ENCODE assay signal across 8 cellular contexts in the genomic region with DNA sequence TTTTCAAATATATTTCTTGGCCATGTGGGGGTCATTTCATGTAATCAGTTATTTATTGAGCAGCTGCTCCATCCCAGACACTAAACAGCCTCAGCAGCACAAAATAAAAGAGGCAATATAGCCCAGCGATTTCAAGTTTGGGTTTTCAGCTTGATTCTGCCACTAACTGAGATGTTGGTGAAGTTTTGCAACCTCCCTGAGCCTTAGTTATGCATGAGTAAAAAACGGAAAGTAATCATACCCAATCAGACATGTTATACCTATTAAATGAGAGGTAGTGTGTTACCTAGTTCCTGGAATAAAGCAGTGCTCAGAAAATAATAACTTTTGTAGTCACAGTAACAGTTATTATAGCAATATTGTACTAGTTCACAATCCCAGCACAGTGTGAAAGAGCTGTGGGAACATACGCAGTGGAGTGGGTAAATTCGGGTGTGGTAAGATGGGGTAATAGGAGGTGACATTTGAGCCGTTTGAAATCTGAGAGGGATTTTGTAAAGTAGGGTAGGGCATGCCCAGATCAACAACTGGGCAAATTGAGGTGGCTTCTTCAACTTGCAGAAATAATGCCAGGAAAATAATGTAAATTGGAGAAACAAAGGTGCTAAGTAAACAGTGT. TPM values are rescaled to one million over a fixed set of nuclear protein-coding genes. Genes with fewer than 3 reads are reported as not detected.
DNase-seq lines count a peak whose midpoint lies in the region; ATAC-seq and TF ChIP-seq lines count a peak whose summit lies in the region.

No MANE protein-coding gene starts in this region.

- H3F3A ChIP-seq in SK-N-SH (replicated peaks; ENCODE audit: insufficient read depth), result no peaks in the 10 kb centered on the region
- no peaks in the 10 kb centered on the region for H3F3A ChIP-seq in smooth muscle cell (ENCODE audit: low read depth)

- CTCF ChIA-PET in SK-N-SH (lab: Yijun Ruan, JAX), result interaction anchor here (1.3 to 3.4 kb wide), 3 partner anchors 31 to 273 kb away, joined by 4 to 15 read pairs (median 8); no protein-coding TSS in a partner anchor

- H3K4me3 ChIP-seq in SK-N-SH (ENCODE audit: low read depth in 2 of 2, low read length in 1 of 2), result peak overlapping the region in 1 of 2 experiments; percentile 78; a peak in 1 of 4 replicates
- H3K4me3 ChIP-seq in esophagus muscularis mucosa, result peak overlapping the region in 1 of 4 donors; percentile 76
- no peak overlapping the region for H3K4me3 ChIP-seq in smooth muscle cell

- TF ChIP-seq CTCF in SK-N-SH (IDR thresholded peaks at IDR 0.05), result no peak
- no peak for TF ChIP-seq CTCF in esophagus muscularis mucosa (IDR thresholded peaks at IDR 0.05)
- no peak for TF ChIP-seq CTCF in smooth muscle cell (IDR thresholded peaks at IDR 0.05; ENCODE audit: borderline replicate concordance, insufficient read depth, poor library complexity, severe bottlenecking)

- 74% methylated on average over 5 of the region's 5 CpGs for WGBS in SK-N-SH (ENCODE audit: low lambda C conversion rate)
- WGBS in esophagus muscularis mucosa, result 67% methylated on average over 5 of the region's 5 CpGs
- 90% methylated on average over 5 of the region's 5 CpGs for WGBS in smooth muscle cell (ENCODE audit: low lambda C conversion rate)

- H2AFZ ChIP-seq in SK-N-SH (ENCODE audit: low read depth) (no peak overlapping the region; the same call in 1 of the 2 replicates), smooth muscle cell (ENCODE audit: low read depth) (no peak overlapping the region)

- H4K20me1 ChIP-seq in SK-N-SH (ENCODE audit: insufficient read depth), result no peaks in the 10 kb centered on the region
- no peaks in the 10 kb centered on the region for H4K20me1 ChIP-seq in smooth muscle cell (ENCODE audit: low read depth)

- H3K9me3 ChIP-seq in SK-N-SH, result no peaks in the 10 kb centered on the region
- H3K9me3 ChIP-seq in esophagus muscularis mucosa, result no peaks in the 10 kb centered on the region
- H3K9me3 ChIP-seq in smooth muscle cell (replicated peaks; ENCODE audit: low read depth), result no peaks in the 10 kb centered on the region

- no peak for TF ChIP-seq RAD21 in SK-N-SH (IDR thresholded peaks at IDR 0.05; ENCODE audit: low read length)

- intact Hi-C loops in esophagus muscularis mucosa (cut with DNase I), result no loop called here

- H3K9me2 ChIP-seq in SK-N-SH, result no peaks in the 10 kb centered on the region

- H3K79me2 ChIP-seq in SK-N-SH (ENCODE audit: insufficient read depth) (peaks cover 15% of the 10 kb centered on the region), smooth muscle cell (ENCODE audit: low read depth) (no peaks in the 10 kb centered on the region)

- no peak overlapping the region for H3K27ac ChIP-seq in SK-N-SH (ENCODE audit: low read depth in 2 of 2, low read length in 1 of 2)
- peak overlapping the region in 3 of 4 donors; percentile 88 to 95 (median 94) for H3K27ac ChIP-seq in esophagus muscularis mucosa (replicated peaks in 1 of 4)
- H3K27ac ChIP-seq in smooth muscle cell (ENCODE audit: low read depth), result no peak overlapping the region

- POLR2A ChIA-PET in SK-N-SH (lab: Yijun Ruan, JAX), result no interaction called here

- H3K4me2 ChIP-seq in SK-N-SH, result peak overlapping the region; percentile 88
- peak overlapping the region; percentile 100 for H3K4me2 ChIP-seq in smooth muscle cell

- H3K9ac ChIP-seq in SK-N-SH (no peak overlapping the region), smooth muscle cell (ENCODE audit: low read depth) (no peak overlapping the region)

- peaks cover 10 to 23% of the 10 kb centered on the region in 2 experiments for H3K36me3 ChIP-seq in SK-N-SH (replicated peaks in 1 of 2; ENCODE audit: control insufficient read depth in 1 of 2, insufficient read depth in 2 of 2, low read length in 1 of 2)
- H3K36me3 ChIP-seq in esophagus muscularis mucosa, result peaks cover 6 to 34% (median 26%) of the 10 kb centered on the region in 4 donors
- peaks cover 1% of the 10 kb centered on the region for H3K36me3 ChIP-seq in smooth muscle cell (ENCODE audit: low read depth)

- no peaks in the 10 kb centered on the region for H3K27me3 ChIP-seq in SK-N-SH (ENCODE audit: insufficient read depth)
- no peaks in the 10 kb centered on the region for H3K27me3 ChIP-seq in esophagus muscularis mucosa
- no peaks in the 10 kb centered on the region for H3K27me3 ChIP-seq in smooth muscle cell (ENCODE audit: low read depth)

- peaks cover 0 to 12% of the 10 kb centered on the region in 2 experiments; a peak in 1 of 4 replicates for H3K4me1 ChIP-seq in SK-N-SH (ENCODE audit: control insufficient read depth in 1 of 2, insufficient read depth in 2 of 2, low read depth in 1 of 2, low read length in 1 of 2)
- peaks cover 17 to 23% (median 19%) of the 10 kb centered on the region in 4 donors for H3K4me1 ChIP-seq in esophagus muscularis mucosa
- peaks cover 8% of the 10 kb centered on the region for H3K4me1 ChIP-seq in smooth muscle cell (ENCODE audit: low read depth)

- DNase-seq in SK-N-SH, result no peak
- DNase-seq in NOMO-1 treated with dmso at 0.1 percent for 144 hours (lab: John Stamatoyannopoulos, UW; ENCODE audit: unreplicated experiment), result peak; percentile 51
- no peak for DNase-seq in esophagus muscularis mucosa (ENCODE audit: extremely low spot score)
- no peak for DNase-seq in smooth muscle cell (lab: John Stamatoyannopoulos, UW; ENCODE audit: unreplicated experiment)
- no peak for DNase-seq in HPDE6-E6E7 (ENCODE audit: extremely low spot score)
- no peak for DNase-seq in amygdala (lab: John Stamatoyannopoulos, UW)

- ATAC-seq in SK-N-SH treated with all-trans-retinoic acid at 6 μM for 48 hours (no peak), GM21526 (IDR thresholded peaks at IDR 0.05; ENCODE audit: low FRiP score, unreplicated experiment) (no peak)

- TF ChIP-seq POLR2A in esophagus muscularis mucosa (IDR thresholded peaks at IDR 0.05; ENCODE audit: low read depth), result no peak

- TF ChIP-seq EP300 in SK-N-SH (IDR thresholded peaks at IDR 0.05; ENCODE audit: borderline replicate concordance in 1 of 2, low read depth in 1 of 2, low read length in 1 of 2) (no peak), esophagus muscularis mucosa (IDR thresholded peaks at IDR 0.05) (no peak)

TF ChIP-seq in SK-N-SH, 30 proteins besides CTCF, POLR2A, EP300 and RAD21 (continues in another document):
- TF ChIP-seq RFX5 (IDR thresholded peaks at IDR 0.05; ENCODE audit: low read length), result no peak
- TF ChIP-seq FOXJ3 (CRISPR knock-in tag; IDR thresholded peaks at IDR 0.05), result no peak
- TF ChIP-seq, protein P1, sequence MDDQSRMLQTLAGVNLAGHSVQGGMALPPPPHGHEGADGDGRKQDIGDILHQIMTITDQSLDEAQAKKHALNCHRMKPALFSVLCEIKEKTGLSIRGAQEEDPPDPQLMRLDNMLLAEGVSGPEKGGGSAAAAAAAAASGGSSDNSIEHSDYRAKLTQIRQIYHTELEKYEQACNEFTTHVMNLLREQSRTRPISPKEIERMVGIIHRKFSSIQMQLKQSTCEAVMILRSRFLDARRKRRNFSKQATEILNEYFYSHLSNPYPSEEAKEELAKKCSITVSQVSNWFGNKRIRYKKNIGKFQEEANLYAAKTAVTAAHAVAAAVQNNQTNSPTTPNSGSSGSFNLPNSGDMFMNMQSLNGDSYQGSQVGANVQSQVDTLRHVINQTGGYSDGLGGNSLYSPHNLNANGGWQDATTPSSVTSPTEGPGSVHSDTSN (IDR thresholded peaks at IDR 0.05), result no peak
- TF ChIP-seq GATA2 (CRISPR knock-in tag; IDR thresholded peaks at IDR 0.05), result no peak
- no peak for TF ChIP-seq TAF1 (IDR thresholded peaks at IDR 0.05; ENCODE audit: borderline replicate concordance, low read depth, low read length)
- TF ChIP-seq, protein P2, sequence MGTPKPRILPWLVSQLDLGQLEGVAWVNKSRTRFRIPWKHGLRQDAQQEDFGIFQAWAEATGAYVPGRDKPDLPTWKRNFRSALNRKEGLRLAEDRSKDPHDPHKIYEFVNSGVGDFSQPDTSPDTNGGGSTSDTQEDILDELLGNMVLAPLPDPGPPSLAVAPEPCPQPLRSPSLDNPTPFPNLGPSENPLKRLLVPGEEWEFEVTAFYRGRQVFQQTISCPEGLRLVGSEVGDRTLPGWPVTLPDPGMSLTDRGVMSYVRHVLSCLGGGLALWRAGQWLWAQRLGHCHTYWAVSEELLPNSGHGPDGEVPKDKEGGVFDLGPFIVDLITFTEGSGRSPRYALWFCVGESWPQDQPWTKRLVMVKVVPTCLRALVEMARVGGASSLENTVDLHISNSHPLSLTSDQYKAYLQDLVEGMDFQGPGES (IDR thresholded peaks at IDR 0.05; ENCODE audit: low read depth, low read length), result no peak

TF ChIP-seq in SK-N-SH treated with all-trans-retinoic acid at 6 μM for 48 hours, 23 proteins besides CTCF, POLR2A, EP300 and RAD21 (continues in another document):
- TF ChIP-seq, protein P3, sequence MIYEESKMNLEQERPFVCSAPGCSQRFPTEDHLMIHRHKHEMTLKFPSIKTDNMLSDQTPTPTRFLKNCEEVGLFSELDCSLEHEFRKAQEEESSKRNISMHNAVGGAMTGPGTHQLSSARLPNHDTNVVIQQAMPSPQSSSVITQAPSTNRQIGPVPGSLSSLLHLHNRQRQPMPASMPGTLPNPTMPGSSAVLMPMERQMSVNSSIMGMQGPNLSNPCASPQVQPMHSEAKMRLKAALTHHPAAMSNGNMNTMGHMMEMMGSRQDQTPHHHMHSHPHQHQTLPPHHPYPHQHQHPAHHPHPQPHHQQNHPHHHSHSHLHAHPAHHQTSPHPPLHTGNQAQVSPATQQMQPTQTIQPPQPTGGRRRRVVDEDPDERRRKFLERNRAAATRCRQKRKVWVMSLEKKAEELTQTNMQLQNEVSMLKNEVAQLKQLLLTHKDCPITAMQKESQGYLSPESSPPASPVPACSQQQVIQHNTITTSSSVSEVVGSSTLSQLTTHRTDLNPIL (CRISPR knock-in tag; IDR thresholded peaks at IDR 0.05; ENCODE audit: low read depth), result no peak
- TF ChIP-seq ISL1 (CRISPR knock-in tag; IDR thresholded peaks at IDR 0.05) (no peak), ESRRG (CRISPR knock-in tag; IDR thresholded peaks at IDR 0.05) (no peak), ZFP3 (CRISPR knock-in tag; IDR thresholded peaks at IDR 0.05) (no peak), ZNF8 (CRISPR knock-in tag; IDR thresholded peaks at IDR 0.05) (no peak), GLIS3 (CRISPR knock-in tag; IDR thresholded peaks at IDR 0.05) (no peak), SNAI2 (CRISPR knock-in tag; IDR thresholded peaks at IDR 0.05) (no peak), OSR1 (CRISPR knock-in tag; IDR thresholded peaks at IDR 0.05) (no peak), ZFP30 (CRISPR knock-in tag; IDR thresholded peaks at IDR 0.05) (no peak), RARB (CRISPR knock-in tag; IDR thresholded peaks at IDR 0.05) (no peak), BACH2 (CRISPR knock-in tag; IDR thresholded peaks at IDR 0.05; ENCODE audit: borderline replicate concordance) (no peak)

RNA-seq across cellular contexts. Expression of a gene that starts 1.5 kb away (rescaled TPM):
- polyA plus RNA-seq in SK-N-SH (2012; rRNA removed), result 2.8 and 3.4 TPM in 2 replicates
- polyA plus RNA-seq in SK-N-SH (2012; cell fraction: cytosol; rRNA removed), result 1.4 and 2.1 TPM in 2 replicates
- polyA plus RNA-seq in SK-N-SH (2012; cell fraction: nucleus; rRNA removed), result 14.7 and 15.7 TPM in 2 replicates
- 1 to 10 TPM; 7.5 to 9.0 (median 7.5) TPM for total RNA-seq in esophagus muscularis mucosa
- total RNA-seq in smooth muscle cell, result 3.9 and 4.5 TPM in 2 replicates
- 1.4 and 2.2 TPM in 2 replicates for polyA plus RNA-seq in smooth muscle cell

Comparison
In these comparisons a context has a peak if more than half of its experiments do, and no peak if none do; other contexts are left out.
1. H3K27ac ChIP-seq: peak in esophagus muscularis mucosa (3 of 4); none in SK-N-SH (0 of 2) and smooth muscle cell (single experiment).